11 cellular contexts compared by ENCODE assay signal in the genomic region with DNA sequence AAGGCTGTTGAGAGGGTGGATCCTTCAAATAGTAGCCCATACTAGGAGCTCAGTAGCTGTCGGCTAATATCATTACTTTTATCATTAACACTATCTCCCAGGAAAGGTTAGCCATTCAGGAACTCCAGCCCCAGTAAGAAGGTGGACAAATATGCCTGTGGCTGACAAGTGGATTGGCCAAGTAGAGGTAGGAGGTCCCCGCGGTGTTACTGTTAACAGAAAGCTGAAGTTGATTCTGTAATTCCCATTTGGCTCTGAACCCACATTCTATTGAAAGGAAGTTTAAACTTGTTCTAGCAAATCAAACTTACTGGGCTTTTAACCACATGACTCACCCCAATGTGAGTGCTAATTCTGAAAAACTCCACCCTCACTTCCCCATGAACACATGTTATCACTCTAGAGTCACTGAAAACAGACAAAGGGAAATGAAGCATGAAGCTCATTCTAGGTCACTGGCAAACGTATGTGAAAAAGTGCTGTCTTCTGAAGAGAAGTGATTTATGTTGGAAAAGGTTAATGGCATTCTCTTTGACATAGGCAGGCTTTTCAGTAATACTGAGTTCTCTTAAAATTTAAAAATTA.
DNase-seq lines count a peak whose midpoint lies in the region; ATAC-seq and TF ChIP-seq lines count a peak whose summit lies in the region.
"Had no signal": no experiment of that assay in that cellular context is flagged by ENCODE, and none has a peak within 500 bp of the region (broad histone marks: within the 10 kb centered on the region; RNA-seq: fewer than 3 reads in every experiment).

No MANE protein-coding gene starts in this region.

- in situ Hi-C loops in astrocyte of the spinal cord (cut with HindIII; ENCODE audit: low sequenced_read_pairs) = no loop called here

- no peaks in the 10 kb centered on the region for H3K4me1 ChIP-seq in effector memory CD4-positive, alpha-beta T cell (ENCODE audit: control insufficient read depth, insufficient read depth, low read length, poor library complexity, severe bottlenecking)

- no peaks in the 10 kb centered on the region for H3K9me3 ChIP-seq in effector memory CD4-positive, alpha-beta T cell (ENCODE audit: control insufficient read depth, low read length)

- DNase-seq in astrocyte of the spinal cord (ENCODE audit: low read depth, low spot score) = peak; percentile 81
- DNase-seq in retinal pigment epithelial cell (ENCODE audit: low read depth) = peak; percentile 72
- DNase-seq in NCI-H1092 treated with DMSO at 0.1 percent for 48 hours (lab: John Stamatoyannopoulos, UW) = no peak
- DNase-seq in activated CD4-positive, alpha-beta T cell treated with anti-CD3 and anti-CD28 coated beads for 1 hour = no peak
- DNase-seq in epidermal melanocyte (ENCODE audit: insufficient read length, low spot score) = no peak
- DNase-seq in effector memory CD4-positive, alpha-beta T cell = no peak
- DNase-seq: activated T-cell treated with anti-CD3 and anti-CD28 coated beads, Interleukin-2, amount 50 U/mL, for 24 hours; effector CD8-positive, alpha-beta T cell; Right ventricle myocardium superior had no signal

- H3K27me3 ChIP-seq in effector memory CD4-positive, alpha-beta T cell (replicated peaks; ENCODE audit: control insufficient read depth, insufficient read depth, low read length, poor library complexity, severe bottlenecking) = no peaks in the 10 kb centered on the region

- TF ChIP-seq CTCF in astrocyte of the spinal cord (IDR thresholded peaks at IDR 0.05; ENCODE audit: low read depth, low read length) (no peak), retinal pigment epithelial cell (conservative IDR thresholded peaks at IDR 0.05; ENCODE audit: low read depth, low read length) (no peak)

- no peaks in the 10 kb centered on the region for H3K36me3 ChIP-seq in effector memory CD4-positive, alpha-beta T cell (ENCODE audit: control insufficient read depth, insufficient read depth, low read length)

- no peak overlapping the region for H3K27ac ChIP-seq in effector memory CD4-positive, alpha-beta T cell (ENCODE audit: insufficient read depth, low read length, poor library complexity, severe bottlenecking)

- ATAC-seq in GM18858 (IDR thresholded peaks at IDR 0.05; ENCODE audit: unreplicated experiment) (peak; percentile 87), HG03442 (IDR thresholded peaks at IDR 0.05; ENCODE audit: unreplicated experiment) (peak; percentile 75)

- H3K4me3 ChIP-seq in astrocyte of the spinal cord (ENCODE audit: low read depth, low read length) (no peak overlapping the region), retinal pigment epithelial cell (ENCODE audit: low read length) (no peak overlapping the region)
- no peak overlapping the region for H3K4me3 ChIP-seq in effector memory CD4-positive, alpha-beta T cell (ENCODE audit: insufficient read depth, low read depth, low read length, poor library complexity, severe bottlenecking)

Comparison
In these comparisons a context has a peak if more than half of its experiments do, and no peak if none do; other contexts are left out.
1. DNase-seq: peak in astrocyte of the spinal cord (single experiment) and retinal pigment epithelial cell (single experiment); none in NCI-H1092 treated with DMSO at 0.1 percent for 48 hours (single experiment), activated CD4-positive, alpha-beta T cell treated with anti-CD3 and anti-CD28 coated beads for 1 hour (single experiment), epidermal melanocyte (single experiment) and effector memory CD4-positive, alpha-beta T cell (0 of 3).